Comparison of ENCODE assay signal across 21 cellular contexts in genomic region chr3:181382656-181383055, GRCh38.
"Had no signal": no experiment of that assay in that cellular context is flagged by ENCODE, and none has a peak within 500 bp of the region (broad histone marks: within the 10 kb centered on the region; RNA-seq: fewer than 3 reads in every experiment).

No MANE protein-coding gene starts in this region.

- H3K4me1 Mint-ChIP-seq: naive thymus-derived CD8-positive, alpha-beta T cell; stimulated activated naive CD8-positive, alpha-beta T cell treated with anti-CD3 and anti-CD28 coated beads, Interleukin-15, amount 100 ng/mL, for 72 hours had no signal

- H3K27ac ChIP-seq: heart left ventricle, neutrophil, sigmoid colon, skin epidermis, thoracic aorta, uterus had no signal

- H3K4me3 ChIP-seq: heart left ventricle, mucosa of descending colon, sigmoid colon, skin epidermis, thoracic aorta, uterus had no signal

- H3K36me3 Mint-ChIP-seq: naive thymus-derived CD8-positive, alpha-beta T cell; stimulated activated naive B cell treated with anti-CD40 and anti-IgM and Interleukin-4, amounts not matched to agents 10 μg/mL and 1 μg/mL and 100 μg/mL, for 72 hours had no signal

- H3K9me3 ChIP-seq: heart left ventricle, mucosa of descending colon, neutrophil, sigmoid colon, thoracic aorta, uterus had no signal

- H3K27me3 ChIP-seq: heart left ventricle, neutrophil, sigmoid colon, uterus had no signal

- DNase-seq: cortex of kidney; effector memory CD4-positive, alpha-beta T cell; heart left ventricle; hippocampal formation; left colon; mucosa of descending colon; naive thymus-derived CD8-positive, alpha-beta T cell; posterior cingulate gyrus; sigmoid colon; stimulated activated CD4-positive, alpha-beta T cell treated with anti-CD3 and anti-CD28 coated beads, Interleukin-2, amount 100 ng/mL, for 24 hours; stimulated activated CD4-positive, alpha-beta T cell treated with anti-CD3 and anti-CD28 coated beads, Interleukin-4, amount 100 ng/mL, for 4 hours; stimulated activated naive B cell treated with anti-CD40 and anti-IgM and Interleukin-4, amounts not matched to agents 10 μg/mL and 1 μg/mL and 100 μg/mL, for 72 hours; stimulated activated naive CD8-positive, alpha-beta T cell treated with anti-CD3 and anti-CD28 coated beads, Interleukin-15, amount 100 ng/mL, for 72 hours; trophoblast cell; uterus had no signal

- ATAC-seq: esophagus mucosa; heart left ventricle; left colon; mucosa of descending colon; naive thymus-derived CD8-positive, alpha-beta T cell; stimulated activated naive B cell treated with anti-CD40 and anti-IgM and Interleukin-4, amounts not matched to agents 10 μg/mL and 1 μg/mL and 100 μg/mL, for 72 hours; stimulated activated naive CD8-positive, alpha-beta T cell treated with anti-CD3 and anti-CD28 coated beads, Interleukin-15, amount 100 ng/mL, for 72 hours had no signal

- H3K27me3 Mint-ChIP-seq: naive thymus-derived CD8-positive, alpha-beta T cell; stimulated activated naive B cell treated with anti-CD40 and anti-IgM and Interleukin-4, amounts not matched to agents 10 μg/mL and 1 μg/mL and 100 μg/mL, for 72 hours; stimulated activated naive CD8-positive, alpha-beta T cell treated with anti-CD3 and anti-CD28 coated beads, Interleukin-15, amount 100 ng/mL, for 72 hours had no signal

- H3K4me1 ChIP-seq: heart left ventricle, sigmoid colon, uterus had no signal

- H3K4me3 Mint-ChIP-seq: naive thymus-derived CD8-positive, alpha-beta T cell; stimulated activated naive B cell treated with anti-CD40 and anti-IgM and Interleukin-4, amounts not matched to agents 10 μg/mL and 1 μg/mL and 100 μg/mL, for 72 hours; stimulated activated naive CD8-positive, alpha-beta T cell treated with anti-CD3 and anti-CD28 coated beads, Interleukin-15, amount 100 ng/mL, for 72 hours had no signal

- H3K27ac Mint-ChIP-seq: naive thymus-derived CD8-positive, alpha-beta T cell; stimulated activated naive B cell treated with anti-CD40 and anti-IgM and Interleukin-4, amounts not matched to agents 10 μg/mL and 1 μg/mL and 100 μg/mL, for 72 hours; stimulated activated naive CD8-positive, alpha-beta T cell treated with anti-CD3 and anti-CD28 coated beads, Interleukin-15, amount 100 ng/mL, for 72 hours had no signal

- FAIRE-seq: endometrium, frontal cortex had no signal

- H3K36me3 ChIP-seq: heart left ventricle, neutrophil, sigmoid colon, thoracic aorta, uterus had no signal
